Comparison of ENCODE assay signal across 8 cellular contexts in the genomic region with DNA sequence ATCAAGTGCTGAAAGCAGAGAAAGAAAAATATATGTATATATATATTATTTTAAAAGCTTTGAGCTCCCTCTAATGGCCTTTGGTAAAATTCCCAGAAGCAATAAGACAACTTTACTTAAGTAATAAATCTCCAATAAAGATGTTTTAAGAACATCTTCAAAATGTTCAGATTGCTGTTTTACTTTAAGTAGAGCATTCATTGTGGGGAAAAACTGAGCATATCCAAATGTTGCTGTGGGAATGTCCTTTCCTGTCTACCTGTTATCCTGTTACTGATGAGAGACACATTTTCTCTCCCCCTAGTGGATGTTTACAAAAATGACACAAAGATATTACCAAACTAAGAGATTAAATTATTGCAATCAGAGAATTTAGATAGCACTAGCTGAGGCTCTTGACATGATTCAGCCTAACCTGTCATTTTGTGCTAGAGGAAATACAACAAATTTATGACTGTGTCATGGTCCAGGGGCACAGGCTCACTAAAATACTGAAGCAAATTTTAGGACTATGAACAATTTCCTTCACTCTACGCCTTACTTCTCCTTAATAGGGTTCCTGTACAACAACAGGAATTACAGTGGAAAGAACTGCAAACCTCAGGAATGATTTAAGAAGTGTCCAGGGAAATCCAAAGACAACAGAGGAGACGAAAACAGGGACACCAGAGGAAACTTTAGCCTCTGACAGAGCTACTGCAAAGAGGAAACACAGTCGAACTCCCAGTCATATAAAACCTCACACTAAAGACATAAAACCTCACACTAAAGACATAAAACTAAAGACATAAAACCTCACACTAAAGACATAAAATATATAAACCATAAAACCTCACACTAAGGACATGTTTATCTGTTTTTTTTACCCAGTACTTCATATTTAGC. TPM values are rescaled to one million over a fixed set of nuclear protein-coding genes. Genes with fewer than 3 reads are reported as not detected.
DNase-seq lines count a peak whose midpoint lies in the region; ATAC-seq and FAIRE-seq lines count a peak whose summit lies in the region.

No MANE protein-coding gene starts in this region.

- no peak for DNase-seq in activated CD8-positive, alpha-beta memory T cell treated with anti-CD3 and anti-CD28 coated beads, Interleukin-2, amount 10 ng/mL, durations not matched to agents 7 days and 5 days
- no peak for DNase-seq in activated CD8-positive, alpha-beta memory T cell treated with anti-CD3 and anti-CD28 coated beads, Interleukin-2, amount 50 U/mL, for 4 hours
- DNase-seq in HTR-8/SVneo (ENCODE audit: insufficient read length, low spot score) (peak; percentile 38), OCI-M2 (lab: John Stamatoyannopoulos, UW; ENCODE audit: unreplicated experiment) (peak; percentile 69), dermis blood vessel endothelial cell (peak; percentile 58), naive B cell (peak; percentile 39), GM19240 (ENCODE audit: insufficient read length, low spot score) (no peak)

- ATAC-seq in activated CD8-positive, alpha-beta memory T cell treated with anti-CD3 and anti-CD28 coated beads, Interleukin-2, amount 10 ng/mL, durations not matched to agents 7 days and 5 days: peak; percentile 58
- ATAC-seq in GM21529 (IDR thresholded peaks at IDR 0.05; ENCODE audit: unreplicated experiment) (peak; percentile 83), naive B cell (ENCODE audit: low read depth in 2 of 2) (peak; percentile 43 to 62)

- H3K27me3 Mint-ChIP-seq in activated CD8-positive, alpha-beta memory T cell treated with anti-CD3 and anti-CD28 coated beads, Interleukin-2, amount 10 ng/mL, durations not matched to agents 7 days and 5 days: peaks cover 37% of the 10 kb centered on the region
- peaks cover 8 to 25% (median 20%) of the 10 kb centered on the region in 3 donors for H3K27me3 Mint-ChIP-seq in naive B cell

- no peak overlapping the region for H3K27ac Mint-ChIP-seq in activated CD8-positive, alpha-beta memory T cell treated with anti-CD3 and anti-CD28 coated beads, Interleukin-2, amount 10 ng/mL, durations not matched to agents 7 days and 5 days
- H3K27ac Mint-ChIP-seq in naive B cell: peak overlapping the region in 1 of 6 donors; percentile 54

- H3K9me3 Mint-ChIP-seq in activated CD8-positive, alpha-beta memory T cell treated with anti-CD3 and anti-CD28 coated beads, Interleukin-2, amount 10 ng/mL, durations not matched to agents 7 days and 5 days (ENCODE audit: low read depth): no peaks in the 10 kb centered on the region
- peaks cover 0 to 3% (median 0%) of the 10 kb centered on the region in 7 donors for H3K9me3 Mint-ChIP-seq in naive B cell

- H3K4me1 Mint-ChIP-seq in activated CD8-positive, alpha-beta memory T cell treated with anti-CD3 and anti-CD28 coated beads, Interleukin-2, amount 10 ng/mL, durations not matched to agents 7 days and 5 days: no peaks in the 10 kb centered on the region
- no peaks in the 10 kb centered on the region for H3K4me1 Mint-ChIP-seq in naive B cell

- no peaks in the 10 kb centered on the region for H3K36me3 Mint-ChIP-seq in activated CD8-positive, alpha-beta memory T cell treated with anti-CD3 and anti-CD28 coated beads, Interleukin-2, amount 10 ng/mL, durations not matched to agents 7 days and 5 days
- no peaks in the 10 kb centered on the region for H3K36me3 Mint-ChIP-seq in naive B cell

- H3K4me3 Mint-ChIP-seq in activated CD8-positive, alpha-beta memory T cell treated with anti-CD3 and anti-CD28 coated beads, Interleukin-2, amount 10 ng/mL, durations not matched to agents 7 days and 5 days: no peak overlapping the region
- no peak overlapping the region for H3K4me3 Mint-ChIP-seq in naive B cell

- FAIRE-seq in HTR-8/SVneo (lab: Jason Lieb, UNC): no peak

- CTCF ChIA-PET in activated CD8-positive, alpha-beta memory T cell treated with anti-CD3 and anti-CD28 coated beads, Interleukin-2, amount 10 ng/mL, durations not matched to agents 7 days and 5 days (lab: Charles Lee): interaction anchor here (0.6 to 3.8 kb wide), 12 partner anchors 10 to 944 kb away, joined by 3 to 19 read pairs (median 3); no protein-coding TSS in a partner anchor

RNA-seq across cellular contexts. Expression of a gene that starts 24.3 kb away (rescaled TPM):
- 10 to 100 TPM; 27.2 to 35.6 TPM for total RNA-seq in activated CD8-positive, alpha-beta memory T cell treated with anti-CD3 and anti-CD28 coated beads, Interleukin-2, amount 10 ng/mL, durations not matched to agents 7 days and 5 days
- total RNA-seq in dermis blood vessel endothelial cell: 40.8 and 50.5 TPM in 2 replicates
- polyA plus RNA-seq in naive B cell (ENCODE audit: low read depth in 6 of 6): 10 to 100 TPM; 25.5 to 36.4 (median 30.7) TPM

Comparison
In these comparisons a context has a peak if more than half of its experiments do, and no peak if none do; other contexts are left out.
1. DNase-seq: peak in HTR-8/SVneo (single experiment), OCI-M2 (single experiment), dermis blood vessel endothelial cell (single experiment) and naive B cell (single experiment); none in activated CD8-positive, alpha-beta memory T cell treated with anti-CD3 and anti-CD28 coated beads, Interleukin-2, amount 10 ng/mL, durations not matched to agents 7 days and 5 days (single experiment), activated CD8-positive, alpha-beta memory T cell treated with anti-CD3 and anti-CD28 coated beads, Interleukin-2, amount 50 U/mL, for 4 hours (single experiment) and GM19240 (single experiment).
2. Peak in every context shown above with its lines, with median percentiles within 50 percentile points of each other: ATAC-seq.